28 cellular contexts compared by ENCODE assay signal in genomic region chr20:61698598-61698960, GRCh38.
"Had no signal": no experiment of that assay in that cellular context is flagged by ENCODE, and none has a peak within 500 bp of the region (broad histone marks: within the 10 kb centered on the region; RNA-seq: fewer than 3 reads in every experiment).

No MANE protein-coding gene starts in this region.

- H3K27ac ChIP-seq: ovary, parathyroid adenoma, psoas muscle, right lobe of liver, sigmoid colon, stomach, thoracic aorta, thyroid gland, tibial nerve, upper lobe of left lung, vagina had no signal

- H3K4me3 ChIP-seq: ovary, psoas muscle, right lobe of liver, sigmoid colon, stomach, thoracic aorta, thyroid gland, tibial nerve, upper lobe of left lung, vagina had no signal

- H3K36me3 Mint-ChIP-seq: natural killer cell treated with Interleukin-12 subunit alpha and Interleukin-12 subunit beta and Interleukin-15 and Interleukin-18, amount 100 ng/mL, for 72 hours; stimulated activated effector memory CD8-positive, alpha-beta T cell treated with anti-CD3 and anti-CD28 coated beads, Interleukin-12 subunit alpha, Interleukin-12 subunit beta, amount 100 ng/mL, for 72 hours; stimulated activated naive B cell treated with anti-CD40 and anti-IgM and Interleukin-4, amounts not matched to agents 10 μg/mL and 1 μg/mL and 100 μg/mL, for 72 hours had no signal

- FAIRE-seq: small intestine, urothelium cell line had no signal

- H3K9ac ChIP-seq: parathyroid adenoma had no signal

- H3K27me3 Mint-ChIP-seq: natural killer cell treated with Interleukin-12 subunit alpha and Interleukin-12 subunit beta and Interleukin-15 and Interleukin-18, amount 100 ng/mL, for 72 hours; stimulated activated naive CD8-positive, alpha-beta T cell treated with anti-CD3 and anti-CD28 coated beads, Interleukin-15, Interleukin-2, amounts not matched to agents 100 ng/mL and 50 ng/mL, for 24 hours had no signal

- H3K4me1 Mint-ChIP-seq: naive thymus-derived CD8-positive, alpha-beta T cell; stimulated activated effector memory CD8-positive, alpha-beta T cell treated with anti-CD3 and anti-CD28 coated beads, Interleukin-12 subunit alpha, Interleukin-12 subunit beta, amount 100 ng/mL, for 72 hours; stimulated activated naive B cell treated with anti-CD40 and anti-IgM and Interleukin-4, amounts not matched to agents 10 μg/mL and 1 μg/mL and 100 μg/mL, for 72 hours had no signal

- H3K36me3 ChIP-seq: ovary, right lobe of liver, sigmoid colon, stomach, thoracic aorta, thyroid gland, tibial nerve, upper lobe of left lung, vagina had no signal

- H3K9me3 Mint-ChIP-seq: natural killer cell treated with Interleukin-12 subunit alpha and Interleukin-12 subunit beta and Interleukin-15 and Interleukin-18, amount 100 ng/mL, for 72 hours; nephron progenitor cell; neural crest cell; stimulated activated effector memory CD8-positive, alpha-beta T cell treated with anti-CD3 and anti-CD28 coated beads, Interleukin-12 subunit alpha, Interleukin-12 subunit beta, amount 100 ng/mL, for 72 hours; stimulated activated naive CD8-positive, alpha-beta T cell treated with anti-CD3 and anti-CD28 coated beads, Interleukin-15, Interleukin-2, amounts not matched to agents 100 ng/mL and 50 ng/mL, for 24 hours had no signal

- H3K4me1 ChIP-seq: parathyroid adenoma, psoas muscle, right lobe of liver, sigmoid colon, stomach, thyroid gland, tibial nerve, upper lobe of left lung, vagina had no signal

- DNase-seq: naive thymus-derived CD8-positive, alpha-beta T cell; nephron progenitor cell; occipital lobe; ovary; psoas muscle; sigmoid colon; small intestine; stimulated activated CD4-positive, alpha-beta T cell treated with anti-CD3 and anti-CD28 coated beads, Interleukin-15, amount 100 ng/mL, for 24 hours; stimulated activated CD4-positive, alpha-beta T cell treated with anti-CD3 and anti-CD28 coated beads, Interleukin-2, amount 100 ng/mL, for 24 hours; stimulated activated CD4-positive, alpha-beta T cell treated with anti-CD3 and anti-CD28 coated beads, Interleukin-2, amount 100 ng/mL, for 48 hours; stimulated activated CD4-positive, alpha-beta T cell treated with anti-CD3 and anti-CD28 coated beads, Interleukin-4, amount 100 ng/mL, for 24 hours; stimulated activated naive B cell treated with anti-CD40 and anti-IgM and Interleukin-4, amounts not matched to agents 10 μg/mL and 1 μg/mL and 100 μg/mL, for 72 hours; stimulated activated naive CD4-positive, alpha-beta T cell treated with Interleukin-2 at 50 U/mL for 16 hours; stomach; thyroid gland; trophoblast cell; upper lobe of left lung had no signal

- H3K4me3 Mint-ChIP-seq: naive thymus-derived CD8-positive, alpha-beta T cell; natural killer cell treated with Interleukin-12 subunit alpha and Interleukin-12 subunit beta and Interleukin-15 and Interleukin-18, amount 100 ng/mL, for 72 hours; nephron progenitor cell; neural crest cell; stimulated activated effector memory CD8-positive, alpha-beta T cell treated with anti-CD3 and anti-CD28 coated beads, Interleukin-12 subunit alpha, Interleukin-12 subunit beta, amount 100 ng/mL, for 72 hours; stimulated activated naive B cell treated with anti-CD40 and anti-IgM and Interleukin-4, amounts not matched to agents 10 μg/mL and 1 μg/mL and 100 μg/mL, for 72 hours; stimulated activated naive CD8-positive, alpha-beta T cell treated with anti-CD3 and anti-CD28 coated beads, Interleukin-15, Interleukin-2, amounts not matched to agents 100 ng/mL and 50 ng/mL, for 24 hours had no signal

- H3K27ac Mint-ChIP-seq: natural killer cell treated with Interleukin-12 subunit alpha and Interleukin-12 subunit beta and Interleukin-15 and Interleukin-18, amount 100 ng/mL, for 72 hours; progenitor cell of endocrine pancreas; stimulated activated effector memory CD8-positive, alpha-beta T cell treated with anti-CD3 and anti-CD28 coated beads, Interleukin-12 subunit alpha, Interleukin-12 subunit beta, amount 100 ng/mL, for 72 hours; stimulated activated naive B cell treated with anti-CD40 and anti-IgM and Interleukin-4, amounts not matched to agents 10 μg/mL and 1 μg/mL and 100 μg/mL, for 72 hours; stimulated activated naive CD8-positive, alpha-beta T cell treated with anti-CD3 and anti-CD28 coated beads, Interleukin-15, Interleukin-2, amounts not matched to agents 100 ng/mL and 50 ng/mL, for 24 hours had no signal

- H3K9me3 ChIP-seq: ovary, psoas muscle, right lobe of liver, sigmoid colon, stomach, thoracic aorta, thyroid gland, upper lobe of left lung, vagina had no signal

- ATAC-seq: naive thymus-derived CD8-positive, alpha-beta T cell; right lobe of liver; stimulated activated effector memory CD8-positive, alpha-beta T cell treated with anti-CD3 and anti-CD28 coated beads, Interleukin-12 subunit alpha, Interleukin-12 subunit beta, amount 100 ng/mL, for 72 hours; stimulated activated naive B cell treated with anti-CD40 and anti-IgM and Interleukin-4, amounts not matched to agents 10 μg/mL and 1 μg/mL and 100 μg/mL, for 72 hours had no signal
